23 cellular contexts compared by ENCODE assay signal in genomic region chr11:35298369-35298768, GRCh38.
"Had no signal": no experiment of that assay in that cellular context is flagged by ENCODE, and none has a peak within 500 bp of the region (broad histone marks: within the 10 kb centered on the region; RNA-seq: fewer than 3 reads in every experiment).

No MANE protein-coding gene starts in this region.

- H3K4me3 ChIP-seq: SJSA1, SK-N-MC had no signal

- DNase-seq: Karpas-422, KG1, MM.1S, NCI-H1092 treated with DMSO at 0.1 percent for 48 hours, NCI-H1436, NCI-H187, NCI-H2029, NCI-H2081 treated with DMSO at 0.1 percent for 48 hours, NCI-H2171, NCI-H226, NCI-H446, NCI-H510A, NCI-H524 treated with DMSO at 0.1 percent for 48 hours, NCI-H69, NCI-H774, Right ventricle myocardium superior, RPMI8226, SIG-M5 had no signal

- FAIRE-seq: HTR-8/SVneo, RCC 7860 had no signal

- H3K27me3 ChIP-seq: SJSA1 had no signal

- H3K36me3 ChIP-seq: SJSA1 had no signal

- H3K9me3 ChIP-seq: SJSA1 had no signal

- H3K27ac ChIP-seq: HL-60, SJSA1, SK-N-MC had no signal
